In genomic region chr12:51132693-51133092, GRCh38 we compare ENCODE assay signal across 24 cellular contexts. TPM values are rescaled to one million over a fixed set of nuclear protein-coding genes. Genes with fewer than 3 reads are reported as not detected.
DNase-seq lines count a peak whose midpoint lies in the region; ATAC-seq and TF ChIP-seq lines count a peak whose summit lies in the region.
"Had no signal": no experiment of that assay in that cellular context is flagged by ENCODE, and none has a peak within 500 bp of the region (broad histone marks: within the 10 kb centered on the region; RNA-seq: fewer than 3 reads in every experiment).

No MANE protein-coding gene starts in this region.

- no peak overlapping the region for H3K27ac ChIP-seq in breast epithelium
- H3K27ac ChIP-seq: gastroesophageal sphincter, skin epidermis, suprapubic skin, upper lobe of right lung had no signal

- H3K9me3 Mint-ChIP-seq in MCF 10A (ENCODE audit: unreplicated experiment): no peaks in the 10 kb centered on the region
- no peaks in the 10 kb centered on the region for H3K9me3 Mint-ChIP-seq in WTC11
- H3K9me3 Mint-ChIP-seq: activated CD4-positive, alpha-beta T cell treated with anti-CD3 and anti-CD28 coated beads, Interleukin-2, amount 10 ng/mL, durations not matched to agents 7 days and 5 days; activated naive CD8-positive, alpha-beta T cell treated with anti-CD3 and anti-CD28 coated beads, Interleukin-2, amount 10 ng/mL, durations not matched to agents 7 days and 5 days; CD8-positive, alpha-beta T cell; natural killer cell treated with Interleukin-12 subunit alpha and Interleukin-12 subunit beta and Interleukin-15 and Interleukin-18, amount 100 ng/mL, for 72 hours had no signal

- no peak for TF ChIP-seq POLR2A in breast epithelium (IDR thresholded peaks at IDR 0.05)

- CTCF ChIA-PET in MCF 10A (lab: Yijun Ruan, JAX): interaction anchor here (0.6 to 1.1 kb wide), 2 partner anchors 37 to 209 kb away, joined by 3 to 4 read pairs; no protein-coding TSS in a partner anchor
- CTCF ChIA-PET in WTC11 (lab: Charles Lee): interaction anchor here (0.9 kb wide), 1 partner anchor 86 kb away, joined by 3 read pairs; no protein-coding TSS in a partner anchor

- H3K4me3 ChIP-seq in breast epithelium: no peak overlapping the region
- H3K4me3 ChIP-seq: gastroesophageal sphincter, lung, skin epidermis, suprapubic skin, upper lobe of right lung had no signal

- H3K4me3 Mint-ChIP-seq in MCF 10A (ENCODE audit: unreplicated experiment): no peak overlapping the region
- no peak overlapping the region for H3K4me3 Mint-ChIP-seq in WTC11
- H3K4me3 Mint-ChIP-seq: activated CD4-positive, alpha-beta T cell treated with anti-CD3 and anti-CD28 coated beads, Interleukin-2, amount 10 ng/mL, durations not matched to agents 7 days and 5 days; activated naive CD8-positive, alpha-beta T cell treated with anti-CD3 and anti-CD28 coated beads, Interleukin-2, amount 10 ng/mL, durations not matched to agents 7 days and 5 days; B cell; CD8-positive, alpha-beta T cell; natural killer cell treated with Interleukin-12 subunit alpha and Interleukin-12 subunit beta and Interleukin-15 and Interleukin-18, amount 100 ng/mL, for 72 hours had no signal

- H3K36me3 Mint-ChIP-seq in MCF 10A (ENCODE audit: insufficient read depth, unreplicated experiment) (peaks cover 10% of the 10 kb centered on the region), WTC11 (no peaks in the 10 kb centered on the region)
- H3K36me3 Mint-ChIP-seq: natural killer cell treated with Interleukin-12 subunit alpha and Interleukin-12 subunit beta and Interleukin-15 and Interleukin-18, amount 100 ng/mL, for 72 hours had no signal

- H3K27me3 Mint-ChIP-seq in MCF 10A (ENCODE audit: insufficient read depth, unreplicated experiment): no peaks in the 10 kb centered on the region
- H3K27me3 Mint-ChIP-seq in WTC11 (ENCODE audit: low read depth): no peaks in the 10 kb centered on the region; the same call in 1 of the 2 replicates
- H3K27me3 Mint-ChIP-seq: activated CD4-positive, alpha-beta T cell treated with anti-CD3 and anti-CD28 coated beads, Interleukin-2, amount 10 ng/mL, durations not matched to agents 7 days and 5 days; activated naive CD8-positive, alpha-beta T cell treated with anti-CD3 and anti-CD28 coated beads, Interleukin-2, amount 10 ng/mL, durations not matched to agents 7 days and 5 days; B cell; natural killer cell treated with Interleukin-12 subunit alpha and Interleukin-12 subunit beta and Interleukin-15 and Interleukin-18, amount 100 ng/mL, for 72 hours had no signal

- H3K27me3 ChIP-seq in breast epithelium: no peaks in the 10 kb centered on the region
- H3K27me3 ChIP-seq: gastroesophageal sphincter, suprapubic skin, upper lobe of right lung had no signal

- TF ChIP-seq CTCF in MCF 10A (IDR thresholded peaks at IDR 0.05; ENCODE audit: unreplicated experiment) (no peak), breast epithelium (IDR thresholded peaks at IDR 0.05) (no peak), WTC11 (IDR thresholded peaks at IDR 0.05) (no peak)

- H3K4me1 Mint-ChIP-seq in MCF 10A (ENCODE audit: insufficient read depth, unreplicated experiment) (peaks cover 16% of the 10 kb centered on the region), WTC11 (0 out of 2 replicates have a peak, but pooled peaks cover 6% of the 10 kb centered on the region)
- H3K4me1 Mint-ChIP-seq: activated CD4-positive, alpha-beta T cell treated with anti-CD3 and anti-CD28 coated beads, Interleukin-2, amount 10 ng/mL, durations not matched to agents 7 days and 5 days; activated naive CD8-positive, alpha-beta T cell treated with anti-CD3 and anti-CD28 coated beads, Interleukin-2, amount 10 ng/mL, durations not matched to agents 7 days and 5 days; B cell had no signal

- ATAC-seq in WTC11 (no peak), left colon (peak; percentile 24)
- ATAC-seq: CD8-positive, alpha-beta T cell; gastroesophageal sphincter; natural killer cell treated with Interleukin-12 subunit alpha and Interleukin-12 subunit beta and Interleukin-15 and Interleukin-18, amount 100 ng/mL, for 72 hours; Panc1; upper lobe of right lung had no signal

- no TSS peak for BruUV-seq in MCF 10A (replicated peaks; lab: Mats Ljungman, UMichigan)

- H3K4me1 ChIP-seq in breast epithelium: no peaks in the 10 kb centered on the region
- H3K4me1 ChIP-seq: gastroesophageal sphincter, suprapubic skin, upper lobe of right lung had no signal

- DNase-seq in MCF 10A (ENCODE audit: unreplicated experiment): no peak
- no peak for DNase-seq in breast epithelium (ENCODE audit: low spot score in 2 of 2)
- no peak for DNase-seq in WTC11 (ENCODE audit: low spot score)
- DNase-seq in left colon: no peak
- no peak for DNase-seq in DMS53 (lab: John Stamatoyannopoulos, UW)
- DNase-seq in NK-92 (lab: John Stamatoyannopoulos, UW; ENCODE audit: unreplicated experiment): no peak
- no peak for DNase-seq in cortex of kidney (lab: John Stamatoyannopoulos, UW)
- no peak for DNase-seq in NCI-H1417 treated with DMSO at 0.1 percent for 48 hours (lab: John Stamatoyannopoulos, UW)
- DNase-seq: activated CD4-positive, alpha-beta T cell treated with anti-CD3 and anti-CD28 coated beads, Interleukin-2, amount 10 ng/mL, durations not matched to agents 7 days and 5 days; activated effector memory CD4-positive, alpha-beta T cell treated with anti-CD3 and anti-CD28 coated beads, Interleukin-2, amount 50 U/mL, for 16 hours; activated naive CD8-positive, alpha-beta T cell treated with anti-CD3 and anti-CD28 coated beads, Interleukin-2, amount 10 ng/mL, durations not matched to agents 7 days and 5 days; CD8-positive, alpha-beta T cell; hippocampal formation; NCI-H146; SHP77 treated with DMSO at 0.1 percent for 48 hours; stimulated activated naive CD4-positive, alpha-beta T cell treated with Interleukin-2 at 50 U/mL for 16 hours; upper lobe of right lung had no signal

- no peaks in the 10 kb centered on the region for H3K9me3 ChIP-seq in breast epithelium
- H3K9me3 ChIP-seq: gastroesophageal sphincter, suprapubic skin, upper lobe of right lung had no signal

- intact Hi-C loops in MCF 10A (cut with micrococcal nuclease): no loop called here
- intact Hi-C loops in breast epithelium (cut with DNase I; ENCODE audit: low total_unique reads): loop anchor here (5.0 kb wide), 1 partner anchor 485 kb away; no protein-coding TSS in a partner anchor
- intact Hi-C loops in left colon (cut with DNase I, micrococcal nuclease): no loop called here

- peak overlapping the region; percentile 57 for H3K27ac Mint-ChIP-seq in MCF 10A (ENCODE audit: low read depth, unreplicated experiment)
- peak overlapping the region; percentile 82; the same call in 1 of the 2 replicates for H3K27ac Mint-ChIP-seq in WTC11
- H3K27ac Mint-ChIP-seq: activated CD4-positive, alpha-beta T cell treated with anti-CD3 and anti-CD28 coated beads, Interleukin-2, amount 10 ng/mL, durations not matched to agents 7 days and 5 days; activated naive CD8-positive, alpha-beta T cell treated with anti-CD3 and anti-CD28 coated beads, Interleukin-2, amount 10 ng/mL, durations not matched to agents 7 days and 5 days; natural killer cell treated with Interleukin-12 subunit alpha and Interleukin-12 subunit beta and Interleukin-15 and Interleukin-18, amount 100 ng/mL, for 72 hours had no signal

- H3K36me3 ChIP-seq in breast epithelium: no peaks in the 10 kb centered on the region
- H3K36me3 ChIP-seq: upper lobe of right lung had no signal

- POLR2A ChIA-PET in MCF 10A (lab: Yijun Ruan, JAX) (interaction anchor here (0.5 to 1.9 kb wide), 3 partner anchors 39 to 99 kb away, joined by 3 to 6 read pairs (median 3); no protein-coding TSS in a partner anchor), WTC11 (lab: Charles Lee) (interaction anchor here (0.6 to 1.0 kb wide), 2 partner anchors 111 to 369 kb away, joined by 3 to 9 read pairs; partner anchors contain the start of gene ATF1)

TF ChIP-seq in WTC11, 78 proteins besides CTCF, POLR2A, EP300 and RAD21 (continues in another document):
- TF ChIP-seq ZBTB21 (CRISPR knock-in tag; IDR thresholded peaks at IDR 0.05; ENCODE audit: borderline replicate concordance) (no peak), CBFB (CRISPR knock-in tag; IDR thresholded peaks at IDR 0.05; ENCODE audit: low read depth) (no peak), FOXK1 (CRISPR knock-in tag; IDR thresholded peaks at IDR 0.05) (no peak), FOXJ3 (CRISPR knock-in tag; IDR thresholded peaks at IDR 0.05; ENCODE audit: borderline replicate concordance) (no peak), ESRRA (CRISPR knock-in tag; IDR thresholded peaks at IDR 0.05; ENCODE audit: borderline replicate concordance) (no peak), CREB1 (CRISPR knock-in tag; IDR thresholded peaks at IDR 0.05) (no peak), ELF4 (CRISPR knock-in tag; IDR thresholded peaks at IDR 0.05; ENCODE audit: low read depth) (no peak), IRF1 (CRISPR knock-in tag; IDR thresholded peaks at IDR 0.05) (no peak), E2F5 (CRISPR knock-in tag; IDR thresholded peaks at IDR 0.05) (no peak), CDX4 (CRISPR knock-in tag; IDR thresholded peaks at IDR 0.05; ENCODE audit: borderline replicate concordance) (no peak), GRHL2 (CRISPR knock-in tag; IDR thresholded peaks at IDR 0.05; ENCODE audit: insufficient replicate concordance, severe bottlenecking) (no peak)

RNA-seq across cellular contexts. Expression of gene TFCP2, which starts 40.2 kb away (rescaled TPM):
- total RNA-seq in MCF 10A (2022) (31.5 and 34.9 TPM in 2 replicates), breast epithelium (10 to 100 TPM; 14.6 to 22.1 (median 16.4) TPM), WTC11 (2021) (35.4 to 37.8 TPM (median 37.4 TPM) in 3 replicates), left colon (10 to 100 TPM; 26.0 to 28.4 TPM)

RNA-seq across cellular contexts. Expression of gene CSRNP2, which starts 49.3 kb away (rescaled TPM):
- total RNA-seq in MCF 10A (2022) (41.4 and 46.3 TPM in 2 replicates), breast epithelium (10 to 100 TPM; 20.2 to 37.3 (median 35.7) TPM), WTC11 (2021) (33.7 to 36.1 TPM (median 34.2 TPM) in 3 replicates), left colon (10 to 100 TPM; 16.5 to 19.6 TPM)
